Comparison of ENCODE assay signal across 8 cellular contexts in genomic region chr11:2533642-2534115, GRCh38.
DNase-seq lines count a peak whose midpoint lies in the region; ATAC-seq and TF ChIP-seq lines count a peak whose summit lies in the region.

No MANE protein-coding gene starts in this region.

- no peak for TF ChIP-seq CTCF in NB4 (IDR thresholded peaks at IDR 0.05; ENCODE audit: low read depth, low read length)

- peak overlapping the region; percentile 33 for H3K9ac ChIP-seq in skeletal muscle satellite cell (ENCODE audit: low read depth, low read length)

- DNase-seq in GM04504 (ENCODE audit: low read depth) = peak; percentile 74
- peak; percentile 92 for DNase-seq in NB4 (ENCODE audit: low read depth)
- DNase-seq in amniotic epithelial cell (ENCODE audit: low read depth) = peak; percentile 94
- DNase-seq in NCI-H510A (lab: John Stamatoyannopoulos, UW) = no peak

- no peaks in the 10 kb centered on the region for H3K9me3 ChIP-seq in skeletal muscle satellite cell (replicated peaks; ENCODE audit: low read length)

- H3K4me2 ChIP-seq in skeletal muscle satellite cell (ENCODE audit: low read length) = peak overlapping the region; percentile 75

- no peaks in the 10 kb centered on the region for H3K36me3 ChIP-seq in skeletal muscle satellite cell (ENCODE audit: insufficient read depth, low read length)

- TF ChIP-seq POLR2A in NB4 (IDR thresholded peaks at IDR 0.05; ENCODE audit: extremely low read depth, insufficient read length) = no peak
- no peak for TF ChIP-seq POLR2A in GM18505 (IDR thresholded peaks at IDR 0.05; ENCODE audit: borderline replicate concordance, extremely low read depth, insufficient read depth, insufficient read length)

- H3K27me3 ChIP-seq in skeletal muscle satellite cell (ENCODE audit: control insufficient read depth, insufficient read depth, low read length) = peaks cover 15% of the 10 kb centered on the region

- no peak for ATAC-seq in GM21717 (IDR thresholded peaks at IDR 0.05; ENCODE audit: unreplicated experiment)
- ATAC-seq in GM18505 (IDR thresholded peaks at IDR 0.05; ENCODE audit: unreplicated experiment) = no peak

- peaks cover 15% of the 10 kb centered on the region for H3K4me1 ChIP-seq in skeletal muscle satellite cell (ENCODE audit: control insufficient read depth, insufficient read depth, low read length)

- H3K4me3 ChIP-seq in NB4 (ENCODE audit: low read depth, low read length) = peak overlapping the region; percentile 41
- peak overlapping the region; percentile 1 for H3K4me3 ChIP-seq in iPS-11a (ENCODE audit: low read depth, low read length)
- H3K4me3 ChIP-seq in skeletal muscle satellite cell (ENCODE audit: low read length) = peak overlapping the region; percentile 52

Comparison
In these comparisons a context has a peak if more than half of its experiments do, and no peak if none do; other contexts are left out.
1. H3K4me3 ChIP-seq: peak in every context shown above with its lines; median percentile 52 in skeletal muscle satellite cell; 41 in NB4; 1 in iPS-11a.